ENCODE assay signal across 8 cellular contexts in genomic region chr7:149584530-149584929, GRCh38.
"Had no signal": no experiment of that assay in that cellular context is flagged by ENCODE, and none has a peak within 500 bp of the region (broad histone marks: within the 10 kb centered on the region; RNA-seq: fewer than 3 reads in every experiment).

No MANE protein-coding gene starts in this region.

- ATAC-seq: HepG2 had no signal

- DNase-seq: GOT3, H9, HCEC 1CT, HFFc6, KG1 had no signal

- FAIRE-seq: H54, HepG2 had no signal

- H3K27ac ChIP-seq: HL-60 had no signal
